ENCODE assay signal across 18 cellular contexts in genomic region chr9:132288956-132289355, GRCh38.
A peak's percentile ranks its signal among the peaks of the same experiment; 100 is the strongest.
DNase-seq lines count a peak whose midpoint lies in the region; ATAC-seq and TF ChIP-seq lines count a peak whose summit lies in the region.
"Had no signal": no experiment of that assay in that cellular context is flagged by ENCODE, and none has a peak within 500 bp of the region (broad histone marks: within the 10 kb centered on the region; RNA-seq: fewer than 3 reads in every experiment).

No MANE protein-coding gene starts in this region.

- intact Hi-C loops in tibial artery (cut with DNase I; ENCODE audit: low total_unique reads): no loop called here

- peaks cover 42% of the 10 kb centered on the region for H3K36me3 Mint-ChIP-seq in nephron (ENCODE audit: low read depth)

- H3K4me2 ChIP-seq in SK-N-SH: 0 out of 2 replicates have a peak overlapping the region, but pooled peaks have one; percentile 12

- DNase-seq in SK-N-SH (no peak), HUDEP-2 (lab: John Stamatoyannopoulos, UW; ENCODE audit: unreplicated experiment in 76 of 76) (peak in 44 of 76 experiments; percentile 1 to 41 (median 13)), astrocyte of the hippocampus (ENCODE audit: low read depth, low spot score) (peak; percentile 21), SHP77 (lab: John Stamatoyannopoulos, UW) (no peak), T1000 (lab: John Stamatoyannopoulos, UW) (no peak), tibial artery (no peak)
- DNase-seq: activated effector memory CD4-positive, alpha-beta T cell treated with Interleukin-2 at 50 U/mL for 16 hours; islet precursor cell; NCI-H2029; NCI-H524 treated with DMSO at 0.1 percent for 48 hours; psoas muscle; stimulated activated CD4-positive, alpha-beta T cell treated with anti-CD3 and anti-CD28 coated beads, Interleukin-1b, Interleukin-23, amount 100 ng/mL, for 48 hours; upper lobe of left lung had no signal

- H3K9ac ChIP-seq in SK-N-SH: no peak overlapping the region

- TF ChIP-seq CTCF in SK-N-SH (IDR thresholded peaks at IDR 0.05) (no peak), nephron (IDR thresholded peaks at IDR 0.05; ENCODE audit: unreplicated experiment in 3 of 3) (no peak), tibial artery (IDR thresholded peaks at IDR 0.05) (no peak)

- H3K27ac ChIP-seq in SK-N-SH (ENCODE audit: low read depth in 2 of 2, low read length in 1 of 2) (peak overlapping the region in 1 of 2 experiments; percentile 60; a peak in 2 of 4 replicates), tibial artery (no peak overlapping the region)
- H3K27ac ChIP-seq: 22Rv1 had no signal

- ATAC-seq in SK-N-SH treated with all-trans-retinoic acid at 6 μM for 48 hours: no peak
- ATAC-seq: psoas muscle had no signal

- H3K27me3 Mint-ChIP-seq in nephron (ENCODE audit: low read depth): no peaks in the 10 kb centered on the region
- H3K27me3 Mint-ChIP-seq: central memory CD8-positive, alpha-beta T cell had no signal

- peak overlapping the region; percentile 64 to 91 (median 65) for H3K27ac Mint-ChIP-seq in nephron
- H3K27ac Mint-ChIP-seq: T-helper 1 cell treated with Interleukin-12 subunit alpha and Interleukin-12 subunit beta and Interleukin-4 antibody, amounts not matched to agents 30 μg/mL and 1 μg/mL, for 36 hours had no signal

- peaks cover 21% of the 10 kb centered on the region for H4K20me1 ChIP-seq in SK-N-SH (ENCODE audit: insufficient read depth)

- no peaks in the 10 kb centered on the region for H3K9me2 ChIP-seq in SK-N-SH

- H3K9me3 ChIP-seq in SK-N-SH (no peaks in the 10 kb centered on the region), tibial artery (no peaks in the 10 kb centered on the region)
- H3K9me3 ChIP-seq: psoas muscle, upper lobe of left lung had no signal

- TF ChIP-seq EP300 in SK-N-SH (IDR thresholded peaks at IDR 0.05; ENCODE audit: borderline replicate concordance in 1 of 2, low read depth in 1 of 2, low read length in 1 of 2): no peak

- 90% methylated on average over 2 of the region's 2 CpGs for WGBS in SK-N-SH (ENCODE audit: low lambda C conversion rate)

- H3F3A ChIP-seq in SK-N-SH (replicated peaks; ENCODE audit: insufficient read depth): peaks cover 22% of the 10 kb centered on the region

- peaks cover 11% of the 10 kb centered on the region; the same call in 1 of the 2 replicates for H3K79me2 ChIP-seq in SK-N-SH (ENCODE audit: insufficient read depth)

- no peaks in the 10 kb centered on the region for H3K9me3 Mint-ChIP-seq in nephron
- H3K9me3 Mint-ChIP-seq: central memory CD8-positive, alpha-beta T cell; T-helper 1 cell treated with Interleukin-12 subunit alpha and Interleukin-12 subunit beta and Interleukin-4 antibody, amounts not matched to agents 30 μg/mL and 1 μg/mL, for 36 hours had no signal

- CTCF ChIA-PET in SK-N-SH (lab: Yijun Ruan, JAX): interaction anchor here (1.0 kb wide), 1 partner anchor 15 kb away, joined by 5 read pairs; no protein-coding TSS in a partner anchor

- H3K4me1 ChIP-seq in SK-N-SH (ENCODE audit: control insufficient read depth in 1 of 2, insufficient read depth in 2 of 2, low read depth in 1 of 2, low read length in 1 of 2) (0 out of 4 replicates have a peak, but pooled peaks cover 0 to 2% of the 10 kb centered on the region in 2 experiments), tibial artery (peaks cover 0 to 10% (median 0%) of the 10 kb centered on the region in 4 donors)

- H3K4me1 Mint-ChIP-seq in nephron: peaks cover 12% of the 10 kb centered on the region

- POLR2A ChIA-PET in SK-N-SH (lab: Yijun Ruan, JAX): no interaction called here

- H3K36me3 ChIP-seq in SK-N-SH (replicated peaks in 1 of 2; ENCODE audit: control insufficient read depth in 1 of 2, insufficient read depth in 2 of 2, low read length in 1 of 2) (peaks cover 34 to 59% of the 10 kb centered on the region in 2 experiments), tibial artery (peaks cover 48 to 74% (median 53%) of the 10 kb centered on the region in 3 donors)

- TF ChIP-seq RAD21 in SK-N-SH (IDR thresholded peaks at IDR 0.05; ENCODE audit: low read length): no peak

- H2AFZ ChIP-seq in SK-N-SH (ENCODE audit: low read depth): no peak overlapping the region

- H3K4me3 ChIP-seq in SK-N-SH (ENCODE audit: low read depth in 2 of 2, low read length in 1 of 2): no peak overlapping the region
- no peak overlapping the region for H3K4me3 ChIP-seq in tibial artery
- H3K4me3 ChIP-seq: psoas muscle, upper lobe of left lung had no signal

- no peak overlapping the region for H3K4me3 Mint-ChIP-seq in nephron
- H3K4me3 Mint-ChIP-seq: central memory CD8-positive, alpha-beta T cell; T-helper 1 cell treated with Interleukin-12 subunit alpha and Interleukin-12 subunit beta and Interleukin-4 antibody, amounts not matched to agents 30 μg/mL and 1 μg/mL, for 36 hours had no signal

- H3K27me3 ChIP-seq in SK-N-SH (ENCODE audit: insufficient read depth) (no peaks in the 10 kb centered on the region), tibial artery (no peaks in the 10 kb centered on the region)
- H3K27me3 ChIP-seq: upper lobe of left lung had no signal

TF ChIP-seq in SK-N-SH, 30 proteins besides CTCF, POLR2A, EP300 and RAD21:
- no peak for TF ChIP-seq IRF3 (IDR thresholded peaks at IDR 0.05; ENCODE audit: low read depth, low read length)

TF ChIP-seq in SK-N-SH treated with all-trans-retinoic acid at 6 μM for 48 hours, 23 proteins besides CTCF, POLR2A, EP300 and RAD21:
- TF ChIP-seq OSR1 (CRISPR knock-in tag; IDR thresholded peaks at IDR 0.05) (no peak), TOX (CRISPR knock-in tag; IDR thresholded peaks at IDR 0.05; ENCODE audit: borderline replicate concordance) (no peak), RARB (CRISPR knock-in tag; IDR thresholded peaks at IDR 0.05) (no peak), TCF4 (CRISPR knock-in tag; IDR thresholded peaks at IDR 0.05; ENCODE audit: borderline replicate concordance) (no peak), CSDC2 (CRISPR knock-in tag; IDR thresholded peaks at IDR 0.05) (no peak), ZFP3 (CRISPR knock-in tag; IDR thresholded peaks at IDR 0.05) (no peak; the same call in 1 of the 2 replicates), TSHZ2 (CRISPR knock-in tag; IDR thresholded peaks at IDR 0.05) (no peak)

Comparison
In these comparisons a context has a peak if more than half of its experiments do, and no peak if none do; other contexts are left out.
1. DNase-seq: peak in HUDEP-2 (44 of 76) and astrocyte of the hippocampus (single experiment); none in SK-N-SH (single experiment), SHP77 (0 of 2), T1000 (single experiment) and tibial artery (0 of 2).